Comparison of ENCODE assay signal across 21 cellular contexts in the genomic region with DNA sequence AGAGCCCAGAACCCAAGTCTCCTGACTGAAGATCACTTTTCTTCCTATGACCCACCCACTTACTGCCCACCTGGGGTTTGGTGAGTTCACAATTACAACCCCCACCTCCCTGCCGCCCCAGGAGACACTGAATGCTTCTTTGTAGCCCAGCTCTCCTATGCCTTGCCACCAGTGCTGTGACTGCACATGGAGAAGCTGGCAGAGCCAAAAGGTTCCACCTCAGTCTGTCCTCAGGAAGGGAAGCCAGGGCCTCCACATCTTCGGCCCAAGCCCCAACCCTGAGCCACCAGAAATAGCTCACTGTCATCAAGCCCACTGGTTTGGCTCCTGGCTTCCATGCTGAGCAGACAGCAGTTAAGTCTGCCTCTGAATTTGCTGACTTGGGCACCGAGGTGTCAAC. TPM values are rescaled to one million over a fixed set of nuclear protein-coding genes. Genes with fewer than 3 reads are reported as not detected.
DNase-seq lines count a peak whose midpoint lies in the region; ATAC-seq, FAIRE-seq and TF ChIP-seq lines count a peak whose summit lies in the region.
"Had no signal": no experiment of that assay in that cellular context is flagged by ENCODE, and none has a peak within 500 bp of the region (broad histone marks: within the 10 kb centered on the region; RNA-seq: fewer than 3 reads in every experiment).

No MANE protein-coding gene starts in this region.

- H3K27ac ChIP-seq in RWPE1 (0 out of 2 replicates have a peak overlapping the region, but pooled peaks have one; percentile 11), parathyroid adenoma (peak overlapping the region; percentile 20)
- H3K27ac ChIP-seq: thoracic aorta had no signal

- no peaks in the 10 kb centered on the region for H3K27me3 Mint-ChIP-seq in activated CD8-positive, alpha-beta memory T cell treated with anti-CD3 and anti-CD28 coated beads, Interleukin-2, amount 10 ng/mL, durations not matched to agents 7 days and 5 days
- H3K27me3 Mint-ChIP-seq: activated naive CD4-positive, alpha-beta T cell treated with anti-CD3 and anti-CD28 coated beads, Interleukin-2, amount 50 U/mL, for 24 hours had no signal

- H3K4me3 Mint-ChIP-seq in activated CD8-positive, alpha-beta memory T cell treated with anti-CD3 and anti-CD28 coated beads, Interleukin-2, amount 10 ng/mL, durations not matched to agents 7 days and 5 days, result no peak overlapping the region
- H3K4me3 Mint-ChIP-seq: activated naive CD4-positive, alpha-beta T cell treated with anti-CD3 and anti-CD28 coated beads, Interleukin-2, amount 50 U/mL, for 24 hours had no signal

- FAIRE-seq in frontal cortex (lab: Jason Lieb, UNC), result no peak
- FAIRE-seq: keratinocyte had no signal

- no peak overlapping the region for H3K4me3 ChIP-seq in parathyroid adenoma (ENCODE audit: low read depth, low read length)
- H3K4me3 ChIP-seq: mucosa of descending colon, thoracic aorta had no signal

- peaks cover 8% of the 10 kb centered on the region for H3K79me2 ChIP-seq in parathyroid adenoma

- no peak overlapping the region for H3K27ac Mint-ChIP-seq in activated CD8-positive, alpha-beta memory T cell treated with anti-CD3 and anti-CD28 coated beads, Interleukin-2, amount 10 ng/mL, durations not matched to agents 7 days and 5 days

- no peaks in the 10 kb centered on the region for H3K9me3 Mint-ChIP-seq in activated CD8-positive, alpha-beta memory T cell treated with anti-CD3 and anti-CD28 coated beads, Interleukin-2, amount 10 ng/mL, durations not matched to agents 7 days and 5 days (ENCODE audit: low read depth)
- H3K9me3 Mint-ChIP-seq: activated naive CD4-positive, alpha-beta T cell treated with anti-CD3 and anti-CD28 coated beads, Interleukin-2, amount 50 U/mL, for 24 hours had no signal

- DNase-seq in activated CD8-positive, alpha-beta memory T cell treated with anti-CD3 and anti-CD28 coated beads for 24 hours, result peak; percentile 48
- DNase-seq in activated CD8-positive, alpha-beta memory T cell treated with anti-CD3 and anti-CD28 coated beads, Interleukin-2, amount 10 ng/mL, durations not matched to agents 7 days and 5 days, result no peak
- DNase-seq in RWPE1 (ENCODE audit: low spot score) (no peak), ecto neural progenitor cell (ENCODE audit: low spot score) (peak; percentile 36), midbrain (lab: John Stamatoyannopoulos, UW) (no peak), frontal cortex (ENCODE audit: low spot score in 2 of 2) (no peak)
- DNase-seq: activated CD4-positive, alpha-beta T cell treated with anti-CD3 and anti-CD28 coated beads, Interleukin-2, amount 50 U/mL, for 4 hours; CD4-positive, CD25-positive, alpha-beta regulatory T cell; NCI-H1048; NCI-H2171 treated with DMSO at 0.1 percent for 48 hours; stimulated activated CD4-positive, alpha-beta T cell treated with anti-CD3 and anti-CD28 coated beads, Interleukin-12 subunit alpha, Interleukin-12 subunit beta, amount 100 ng/mL, for 4 hours had no signal

- CTCF ChIA-PET in activated CD8-positive, alpha-beta memory T cell treated with anti-CD3 and anti-CD28 coated beads, Interleukin-2, amount 10 ng/mL, durations not matched to agents 7 days and 5 days (lab: Charles Lee), result interaction anchor here (0.7 to 4.9 kb wide), 10 partner anchors 15 to 129 kb away, joined by 3 to 41 read pairs (median 4); a partner anchor contains a TSS
- CTCF ChIA-PET in RWPE1 (lab: Yijun Ruan, JAX), result interaction anchor here (0.5 to 1.3 kb wide), 2 partner anchors 16 to 31 kb away, joined by 3 to 4 read pairs; no protein-coding TSS in a partner anchor

- no peak overlapping the region for H2AFZ ChIP-seq in parathyroid adenoma

- no peak for TF ChIP-seq CTCF in RWPE1 (conservative IDR thresholded peaks at IDR 0.05; ENCODE audit: low read depth)
- TF ChIP-seq CTCF in parathyroid adenoma (IDR thresholded peaks at IDR 0.05), result no peak

- H3K9me3 ChIP-seq in parathyroid adenoma (ENCODE audit: control insufficient read depth, low read length), result no peaks in the 10 kb centered on the region
- H3K9me3 ChIP-seq: mucosa of descending colon, thoracic aorta had no signal

- H3K4me1 ChIP-seq in parathyroid adenoma, result peaks cover 18% of the 10 kb centered on the region

- POLR2A ChIA-PET in RWPE1 (lab: Yijun Ruan, JAX; ENCODE audit: low non-redundant PET), result no interaction called here

- H3K36me3 Mint-ChIP-seq in activated CD8-positive, alpha-beta memory T cell treated with anti-CD3 and anti-CD28 coated beads, Interleukin-2, amount 10 ng/mL, durations not matched to agents 7 days and 5 days, result peaks cover 54% of the 10 kb centered on the region

- H3K4me2 ChIP-seq in parathyroid adenoma (ENCODE audit: low read length), result peak overlapping the region; percentile 3

- H3K27me3 ChIP-seq in parathyroid adenoma (ENCODE audit: control insufficient read depth, insufficient read depth, low read length), result no peaks in the 10 kb centered on the region

- no peaks in the 10 kb centered on the region for H3K36me3 ChIP-seq in parathyroid adenoma (ENCODE audit: control insufficient read depth, insufficient read depth, low read length)

- no peak for ATAC-seq in activated CD8-positive, alpha-beta memory T cell treated with anti-CD3 and anti-CD28 coated beads, Interleukin-2, amount 10 ng/mL, durations not matched to agents 7 days and 5 days
- ATAC-seq in HG02588 (IDR thresholded peaks at IDR 0.05; ENCODE audit: unreplicated experiment), result no peak

- H3K4me1 Mint-ChIP-seq in activated CD8-positive, alpha-beta memory T cell treated with anti-CD3 and anti-CD28 coated beads, Interleukin-2, amount 10 ng/mL, durations not matched to agents 7 days and 5 days, result peaks cover 42% of the 10 kb centered on the region

- no peak overlapping the region for H3K9ac ChIP-seq in parathyroid adenoma

RNA-seq across cellular contexts. Expression of a gene that starts 25.6 kb away (rescaled TPM):
- total RNA-seq in activated CD8-positive, alpha-beta memory T cell treated with anti-CD3 and anti-CD28 coated beads, Interleukin-2, amount 10 ng/mL, durations not matched to agents 7 days and 5 days, result 1 to 10 TPM; 3.4 to 4.2 TPM
- total RNA-seq in frontal cortex, result 4.9 TPM

RNA-seq across cellular contexts. Expression of a gene that starts 29.2 kb away (rescaled TPM):
- total RNA-seq in activated CD8-positive, alpha-beta memory T cell treated with anti-CD3 and anti-CD28 coated beads, Interleukin-2, amount 10 ng/mL, durations not matched to agents 7 days and 5 days, result 100 to 1,000 TPM; 211 to 244 TPM
- total RNA-seq in frontal cortex, result 112 TPM

RNA-seq across cellular contexts. Expression of a gene that starts 29.3 kb away (rescaled TPM):
- total RNA-seq in activated CD8-positive, alpha-beta memory T cell treated with anti-CD3 and anti-CD28 coated beads, Interleukin-2, amount 10 ng/mL, durations not matched to agents 7 days and 5 days, result 10 to 100 TPM; 42.8 to 55.4 TPM
- total RNA-seq in frontal cortex, result 7.3 TPM

RNA-seq across cellular contexts. Expression of a gene that starts 54.7 kb away (rescaled TPM):
- total RNA-seq in activated CD8-positive, alpha-beta memory T cell treated with anti-CD3 and anti-CD28 coated beads, Interleukin-2, amount 10 ng/mL, durations not matched to agents 7 days and 5 days, result under 1 TPM in 1 of 2 experiments, not detected in 1; 0.14 TPM
- not detected for total RNA-seq in frontal cortex
- total RNA-seq: A673; CD4-positive, CD25-positive, alpha-beta regulatory T cell; glomerular endothelial cell; H4; mucosa of descending colon; posterior vena cava; thoracic aorta had no signal

RNA-seq across cellular contexts. Expression of a gene that starts 58.8 kb away (rescaled TPM):
- 100 to 1,000 TPM in 1 of 2 experiments, 10 to 100 TPM in 1; 81.5 to 325 TPM for total RNA-seq in activated CD8-positive, alpha-beta memory T cell treated with anti-CD3 and anti-CD28 coated beads, Interleukin-2, amount 10 ng/mL, durations not matched to agents 7 days and 5 days
- 9.0 TPM for total RNA-seq in frontal cortex

Comparison
In these comparisons a context has a peak if more than half of its experiments do, and no peak if none do; other contexts are left out.
1. DNase-seq: peak in activated CD8-positive, alpha-beta memory T cell treated with anti-CD3 and anti-CD28 coated beads for 24 hours (single experiment) and ecto neural progenitor cell (single experiment); none in activated CD8-positive, alpha-beta memory T cell treated with anti-CD3 and anti-CD28 coated beads, Interleukin-2, amount 10 ng/mL, durations not matched to agents 7 days and 5 days (single experiment), RWPE1 (single experiment), midbrain (single experiment) and frontal cortex (0 of 2).